Comparison of ENCODE assay signal across 1 cellular context in genomic region chr4:10018818-10019438, GRCh38.
A peak's percentile ranks its signal among the peaks of the same experiment; 100 is the strongest.
TF ChIP-seq lines count a peak whose summit lies in the region.

No MANE protein-coding gene starts in this region.

TF ChIP-seq in K562, 482 proteins besides CTCF, POLR2A, EP300 and RAD21 (continued from another document and continues in another):
- TF ChIP-seq, protein P1, sequence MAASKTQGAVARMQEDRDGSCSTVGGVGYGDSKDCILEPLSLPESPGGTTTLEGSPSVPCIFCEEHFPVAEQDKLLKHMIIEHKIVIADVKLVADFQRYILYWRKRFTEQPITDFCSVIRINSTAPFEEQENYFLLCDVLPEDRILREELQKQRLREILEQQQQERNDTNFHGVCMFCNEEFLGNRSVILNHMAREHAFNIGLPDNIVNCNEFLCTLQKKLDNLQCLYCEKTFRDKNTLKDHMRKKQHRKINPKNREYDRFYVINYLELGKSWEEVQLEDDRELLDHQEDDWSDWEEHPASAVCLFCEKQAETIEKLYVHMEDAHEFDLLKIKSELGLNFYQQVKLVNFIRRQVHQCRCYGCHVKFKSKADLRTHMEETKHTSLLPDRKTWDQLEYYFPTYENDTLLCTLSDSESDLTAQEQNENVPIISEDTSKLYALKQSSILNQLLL (CRISPR knock-in tag; IDR thresholded peaks at IDR 0.05; ENCODE audit: borderline replicate concordance) = no peak
- TF ChIP-seq KDM1A (IDR thresholded peaks at IDR 0.05) (no peak), ZBTB1 (CRISPR knock-in tag; IDR thresholded peaks at IDR 0.05; ENCODE audit: borderline replicate concordance, low read depth) (no peak), SIN3B (IDR thresholded peaks at IDR 0.05; ENCODE audit: low read depth) (no peak), TFAM (CRISPR knock-in tag; conservative IDR thresholded peaks at IDR 0.05) (no peak), ZC3H8 (IDR thresholded peaks at IDR 0.05) (no peak), RBM22 (IDR thresholded peaks at IDR 0.05; ENCODE audit: low read depth, low read length, poor library complexity, severe bottlenecking) (peak; percentile 56), SOX6 (IDR thresholded peaks at IDR 0.05) (peak; percentile 57; the same call in 1 of the 2 replicates), SMARCB1 (IDR thresholded peaks at IDR 0.05; ENCODE audit: insufficient read length, low read depth) (no peak), NR1H2 (CRISPR knock-in tag; IDR thresholded peaks at IDR 0.05) (peak; percentile 45; the same call in 1 of the 2 replicates), ATF4 (CRISPR knock-in tag; IDR thresholded peaks at IDR 0.05) (no peak), ATF6 (CRISPR knock-in tag; IDR thresholded peaks at IDR 0.05) (no peak), ADNP (tag; IDR thresholded peaks at IDR 0.05) (no peak), ZNF644 (tag; IDR thresholded peaks at IDR 0.05; ENCODE audit: low read depth) (no peak), CREB1 (IDR thresholded peaks at IDR 0.05) (no peak), CREB1 (CRISPR knock-in tag; IDR thresholded peaks at IDR 0.05) (peak; percentile 66), ZNF699 (CRISPR knock-in tag; IDR thresholded peaks at IDR 0.05; ENCODE audit: insufficient replicate concordance) (no peak), ZNF511 (CRISPR knock-in tag; IDR thresholded peaks at IDR 0.05) (peak; percentile 80), ZKSCAN3 (CRISPR knock-in tag; IDR thresholded peaks at IDR 0.05) (no peak), CBX1 (IDR thresholded peaks at IDR 0.05; ENCODE audit: low read depth) (0 out of 2 replicates have a peak, but pooled peaks have one; percentile 42), ZNF766 (CRISPR knock-in tag; conservative IDR thresholded peaks at IDR 0.05) (peak; percentile 61; the same call in 1 of the 2 replicates), CHD1 (IDR thresholded peaks at IDR 0.05; ENCODE audit: low read length) (no peak), BCL6 (CRISPR knock-in tag; IDR thresholded peaks at IDR 0.05) (no peak), ZZZ3 (IDR thresholded peaks at IDR 0.05) (no peak), ZSCAN29 (IDR thresholded peaks at IDR 0.05) (no peak), KLF13 (tag; IDR thresholded peaks at IDR 0.05; ENCODE audit: borderline replicate concordance, low read depth) (0 out of 2 replicates have a peak, but pooled peaks have one; percentile 55), ZNF785 (CRISPR knock-in tag; IDR thresholded peaks at IDR 0.05) (no peak), ZNF282 (CRISPR knock-in tag; IDR thresholded peaks at IDR 0.05) (no peak), SLC30A9 (CRISPR knock-in tag; IDR thresholded peaks at IDR 0.05) (no peak), POLR2AphosphoS2 (IDR thresholded peaks at IDR 0.05; ENCODE audit: low read length) (no peak), ID3 (CRISPR knock-in tag; IDR thresholded peaks at IDR 0.05) (no peak), ID3 (tag; IDR thresholded peaks at IDR 0.05) (0 out of 2 replicates have a peak, but pooled peaks have one; percentile 71), TCF3 (CRISPR knock-in tag; IDR thresholded peaks at IDR 0.05) (no peak), NFIC (IDR thresholded peaks at IDR 0.05) (peak; percentile 88), ZNF436 (CRISPR knock-in tag; IDR thresholded peaks at IDR 0.05) (no peak), NFE2 (IDR thresholded peaks at IDR 0.05; ENCODE audit: low read depth) (no peak), PREB (CRISPR knock-in tag; IDR thresholded peaks at IDR 0.05) (no peak), FOXK1 (CRISPR knock-in tag; IDR thresholded peaks at IDR 0.05; ENCODE audit: borderline replicate concordance) (no peak), JUNB (CRISPR knock-in tag; conservative IDR thresholded peaks at IDR 0.05) (no peak), L3MBTL2 (IDR thresholded peaks at IDR 0.05) (peak; percentile 98), ZNF212 (CRISPR knock-in tag; IDR thresholded peaks at IDR 0.05) (no peak), HNRNPLL (IDR thresholded peaks at IDR 0.05; ENCODE audit: low read depth, low read length, poor library complexity, severe bottlenecking) (peak; percentile 79), COPS2 (conservative IDR thresholded peaks at IDR 0.05) (no peak), PHF20 (IDR thresholded peaks at IDR 0.05; ENCODE audit: partially characterized antibody) (no peak), POLR3A (IDR thresholded peaks at IDR 0.05; ENCODE audit: borderline replicate concordance, extremely low read depth, insufficient read depth, insufficient read length) (no peak), ZBTB33 (CRISPR knock-in tag; IDR thresholded peaks at IDR 0.05) (peak; percentile 89), SMAD2 (IDR thresholded peaks at IDR 0.05; ENCODE audit: low read depth, low read length) (no peak)
- TF ChIP-seq, protein P2, sequence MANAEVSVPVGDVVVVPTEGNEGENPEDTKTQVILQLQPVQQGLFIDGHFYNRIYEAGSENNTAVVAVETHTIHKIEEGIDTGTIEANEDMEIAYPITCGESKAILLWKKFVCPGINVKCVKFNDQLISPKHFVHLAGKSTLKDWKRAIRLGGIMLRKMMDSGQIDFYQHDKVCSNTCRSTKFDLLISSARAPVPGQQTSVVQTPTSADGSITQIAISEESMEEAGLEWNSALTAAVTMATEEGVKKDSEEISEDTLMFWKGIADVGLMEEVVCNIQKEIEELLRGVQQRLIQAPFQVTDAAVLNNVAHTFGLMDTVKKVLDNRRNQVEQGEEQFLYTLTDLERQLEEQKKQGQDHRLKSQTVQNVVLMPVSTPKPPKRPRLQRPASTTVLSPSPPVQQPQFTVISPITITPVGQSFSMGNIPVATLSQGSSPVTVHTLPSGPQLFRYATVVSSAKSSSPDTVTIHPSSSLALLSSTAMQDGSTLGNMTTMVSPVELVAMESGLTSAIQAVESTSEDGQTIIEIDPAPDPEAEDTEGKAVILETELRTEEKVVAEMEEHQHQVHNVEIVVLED (CRISPR knock-in tag; IDR thresholded peaks at IDR 0.05) = no peak
- TF ChIP-seq, protein P3, sequence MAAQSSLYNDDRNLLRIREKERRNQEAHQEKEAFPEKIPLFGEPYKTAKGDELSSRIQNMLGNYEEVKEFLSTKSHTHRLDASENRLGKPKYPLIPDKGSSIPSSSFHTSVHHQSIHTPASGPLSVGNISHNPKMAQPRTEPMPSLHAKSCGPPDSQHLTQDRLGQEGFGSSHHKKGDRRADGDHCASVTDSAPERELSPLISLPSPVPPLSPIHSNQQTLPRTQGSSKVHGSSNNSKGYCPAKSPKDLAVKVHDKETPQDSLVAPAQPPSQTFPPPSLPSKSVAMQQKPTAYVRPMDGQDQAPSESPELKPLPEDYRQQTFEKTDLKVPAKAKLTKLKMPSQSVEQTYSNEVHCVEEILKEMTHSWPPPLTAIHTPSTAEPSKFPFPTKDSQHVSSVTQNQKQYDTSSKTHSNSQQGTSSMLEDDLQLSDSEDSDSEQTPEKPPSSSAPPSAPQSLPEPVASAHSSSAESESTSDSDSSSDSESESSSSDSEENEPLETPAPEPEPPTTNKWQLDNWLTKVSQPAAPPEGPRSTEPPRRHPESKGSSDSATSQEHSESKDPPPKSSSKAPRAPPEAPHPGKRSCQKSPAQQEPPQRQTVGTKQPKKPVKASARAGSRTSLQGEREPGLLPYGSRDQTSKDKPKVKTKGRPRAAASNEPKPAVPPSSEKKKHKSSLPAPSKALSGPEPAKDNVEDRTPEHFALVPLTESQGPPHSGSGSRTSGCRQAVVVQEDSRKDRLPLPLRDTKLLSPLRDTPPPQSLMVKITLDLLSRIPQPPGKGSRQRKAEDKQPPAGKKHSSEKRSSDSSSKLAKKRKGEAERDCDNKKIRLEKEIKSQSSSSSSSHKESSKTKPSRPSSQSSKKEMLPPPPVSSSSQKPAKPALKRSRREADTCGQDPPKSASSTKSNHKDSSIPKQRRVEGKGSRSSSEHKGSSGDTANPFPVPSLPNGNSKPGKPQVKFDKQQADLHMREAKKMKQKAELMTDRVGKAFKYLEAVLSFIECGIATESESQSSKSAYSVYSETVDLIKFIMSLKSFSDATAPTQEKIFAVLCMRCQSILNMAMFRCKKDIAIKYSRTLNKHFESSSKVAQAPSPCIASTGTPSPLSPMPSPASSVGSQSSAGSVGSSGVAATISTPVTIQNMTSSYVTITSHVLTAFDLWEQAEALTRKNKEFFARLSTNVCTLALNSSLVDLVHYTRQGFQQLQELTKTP (IDR thresholded peaks at IDR 0.05; ENCODE audit: low read depth in 1 of 2, partially characterized antibody in 2 of 2) = peak in 1 of 2 experiments; percentile 29
- TF ChIP-seq, protein P4, sequence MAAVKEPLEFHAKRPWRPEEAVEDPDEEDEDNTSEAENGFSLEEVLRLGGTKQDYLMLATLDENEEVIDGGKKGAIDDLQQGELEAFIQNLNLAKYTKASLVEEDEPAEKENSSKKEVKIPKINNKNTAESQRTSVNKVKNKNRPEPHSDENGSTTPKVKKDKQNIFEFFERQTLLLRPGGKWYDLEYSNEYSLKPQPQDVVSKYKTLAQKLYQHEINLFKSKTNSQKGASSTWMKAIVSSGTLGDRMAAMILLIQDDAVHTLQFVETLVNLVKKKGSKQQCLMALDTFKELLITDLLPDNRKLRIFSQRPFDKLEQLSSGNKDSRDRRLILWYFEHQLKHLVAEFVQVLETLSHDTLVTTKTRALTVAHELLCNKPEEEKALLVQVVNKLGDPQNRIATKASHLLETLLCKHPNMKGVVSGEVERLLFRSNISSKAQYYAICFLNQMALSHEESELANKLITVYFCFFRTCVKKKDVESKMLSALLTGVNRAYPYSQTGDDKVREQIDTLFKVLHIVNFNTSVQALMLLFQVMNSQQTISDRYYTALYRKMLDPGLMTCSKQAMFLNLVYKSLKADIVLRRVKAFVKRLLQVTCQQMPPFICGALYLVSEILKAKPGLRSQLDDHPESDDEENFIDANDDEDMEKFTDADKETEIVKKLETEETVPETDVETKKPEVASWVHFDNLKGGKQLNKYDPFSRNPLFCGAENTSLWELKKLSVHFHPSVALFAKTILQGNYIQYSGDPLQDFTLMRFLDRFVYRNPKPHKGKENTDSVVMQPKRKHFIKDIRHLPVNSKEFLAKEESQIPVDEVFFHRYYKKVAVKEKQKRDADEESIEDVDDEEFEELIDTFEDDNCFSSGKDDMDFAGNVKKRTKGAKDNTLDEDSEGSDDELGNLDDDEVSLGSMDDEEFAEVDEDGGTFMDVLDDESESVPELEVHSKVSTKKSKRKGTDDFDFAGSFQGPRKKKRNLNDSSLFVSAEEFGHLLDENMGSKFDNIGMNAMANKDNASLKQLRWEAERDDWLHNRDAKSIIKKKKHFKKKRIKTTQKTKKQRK (IDR thresholded peaks at IDR 0.05; ENCODE audit: borderline replicate concordance, low read depth, low read length) = no peak
- TF ChIP-seq, protein P5, sequence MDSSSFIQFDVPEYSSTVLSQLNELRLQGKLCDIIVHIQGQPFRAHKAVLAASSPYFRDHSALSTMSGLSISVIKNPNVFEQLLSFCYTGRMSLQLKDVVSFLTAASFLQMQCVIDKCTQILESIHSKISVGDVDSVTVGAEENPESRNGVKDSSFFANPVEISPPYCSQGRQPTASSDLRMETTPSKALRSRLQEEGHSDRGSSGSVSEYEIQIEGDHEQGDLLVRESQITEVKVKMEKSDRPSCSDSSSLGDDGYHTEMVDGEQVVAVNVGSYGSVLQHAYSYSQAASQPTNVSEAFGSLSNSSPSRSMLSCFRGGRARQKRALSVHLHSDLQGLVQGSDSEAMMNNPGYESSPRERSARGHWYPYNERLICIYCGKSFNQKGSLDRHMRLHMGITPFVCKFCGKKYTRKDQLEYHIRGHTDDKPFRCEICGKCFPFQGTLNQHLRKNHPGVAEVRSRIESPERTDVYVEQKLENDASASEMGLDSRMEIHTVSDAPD (CRISPR knock-in tag; IDR thresholded peaks at IDR 0.05) = no peak
